31 cellular contexts compared by ENCODE assay signal in the genomic region with DNA sequence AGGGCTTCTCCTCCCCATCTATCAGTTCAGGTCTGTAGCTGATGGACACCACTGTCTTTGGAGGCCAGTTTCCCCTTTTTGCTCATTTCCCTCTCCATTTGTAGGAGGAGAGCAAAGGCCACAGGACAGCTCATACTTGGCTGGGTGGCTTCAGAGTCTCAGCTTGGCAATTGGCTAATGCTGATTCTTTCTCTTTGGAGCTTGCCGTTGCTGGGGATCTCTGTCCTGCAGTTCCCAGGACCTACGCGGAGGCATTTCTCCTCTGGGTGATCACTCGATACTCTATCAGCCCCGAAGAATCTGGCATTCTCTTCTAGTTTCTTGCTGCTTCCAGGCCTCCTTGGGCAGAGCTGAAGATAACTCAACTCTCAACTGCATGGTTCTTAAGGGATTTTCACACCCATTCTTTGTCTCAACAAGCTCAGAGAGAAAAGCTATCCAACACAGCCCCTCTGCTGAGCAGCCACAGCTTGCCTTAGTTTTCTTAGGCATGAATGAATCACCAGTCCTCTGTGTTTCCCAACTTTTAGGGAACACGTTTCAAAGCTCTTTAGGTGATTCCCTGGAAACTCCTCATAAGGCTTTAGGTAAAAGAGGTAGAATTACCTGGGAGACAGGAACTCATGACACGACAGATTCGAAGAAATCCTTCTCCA. TPM values are rescaled to one million over a fixed set of nuclear protein-coding genes. Genes with fewer than 3 reads are reported as not detected.
DNase-seq lines count a peak whose midpoint lies in the region; ATAC-seq, FAIRE-seq and TF ChIP-seq lines count a peak whose summit lies in the region.
"Had no signal": no experiment of that assay in that cellular context is flagged by ENCODE, and none has a peak within 500 bp of the region (broad histone marks: within the 10 kb centered on the region; RNA-seq: fewer than 3 reads in every experiment).

No MANE protein-coding gene starts in this region.

- TF ChIP-seq POLR2A in H1 (IDR thresholded peaks at IDR 0.05; ENCODE audit: control extremely low read depth in 1 of 2, low read depth in 2 of 2, low read length in 2 of 2) (no peak), GM12891 (IDR thresholded peaks at IDR 0.05; ENCODE audit: low read depth, low read length) (no peak)

- H3K27me3 ChIP-seq in H1 (replicated peaks in 1 of 4; ENCODE audit: control insufficient read depth in 3 of 4, extremely low read depth in 1 of 4, insufficient read depth in 3 of 4, low read length in 3 of 4) (no peaks in the 10 kb centered on the region), upper lobe of right lung (no peaks in the 10 kb centered on the region)
- H3K27me3 ChIP-seq: BE2C, neutrophil, spleen had no signal

- no peak overlapping the region for H3K9ac ChIP-seq in H1 (replicated peaks in 1 of 4; ENCODE audit: extremely low read depth in 1 of 4, low read depth in 3 of 4, low read length in 3 of 4)

- peaks cover 16% of the 10 kb centered on the region for H3K27me3 Mint-ChIP-seq in activated CD4-positive, alpha-beta T cell treated with anti-CD3 and anti-CD28 coated beads, Interleukin-2, amount 10 ng/mL, durations not matched to agents 24 days and 14 days
- H3K27me3 Mint-ChIP-seq: type B pancreatic cell had no signal

- 88% methylated on average over 8 of the region's 8 CpGs; no CpG with 5 or more reads in 1 of the 2 experiments for WGBS in H1 (ENCODE audit: extremely low coverage in 1 of 2, insufficient coverage in 1 of 2, insufficient read length in 1 of 2, insufficient replicate concordance in 2 of 2, low coverage in 1 of 2, low lambda C conversion rate in 2 of 2, missing lambda C conversion rate in 1 of 2), 2 experiments

- TF ChIP-seq RAD21 in H1 (IDR thresholded peaks at IDR 0.05 in 1 of 2, conservative IDR thresholded peaks at IDR 0.05 in 1 of 2; ENCODE audit: low read depth in 2 of 2, low read length in 2 of 2) = no peak

- H3K27ac Mint-ChIP-seq in activated CD4-positive, alpha-beta T cell treated with anti-CD3 and anti-CD28 coated beads, Interleukin-2, amount 10 ng/mL, durations not matched to agents 24 days and 14 days = no peak overlapping the region
- H3K27ac Mint-ChIP-seq: activated CD4-positive, alpha-beta memory T cell treated with anti-CD3 and anti-CD28 coated beads for 36 hours; IgD-negative memory B cell; stimulated activated naive CD8-positive, alpha-beta T cell treated with anti-CD3 and anti-CD28 coated beads, Interleukin-15, amount 100 ng/mL, for 72 hours; T-helper 2 cell treated with Interferon-gamma antibody and Interleukin-4, amounts not matched to agents 5 μg/mL and 100 μg/mL, for 36 hours; type B pancreatic cell; WTC11 had no signal

- H3K9me3 ChIP-seq in H1 (ENCODE audit: insufficient read depth in 2 of 2, low read depth in 1 of 2, low read length in 1 of 2) (no peaks in the 10 kb centered on the region), upper lobe of right lung (no peaks in the 10 kb centered on the region)
- H3K9me3 ChIP-seq: BE2C, neutrophil, spleen had no signal

- CTCF ChIA-PET in H1 (lab: Charles Lee; ENCODE audit: partially characterized antibody) = interaction anchor here (0.9 to 5.9 kb wide), 8 partner anchors 8 to 57 kb away, joined by 3 to 38 read pairs (median 4); no protein-coding TSS in a partner anchor

- H2AFZ ChIP-seq in H1 (ENCODE audit: low read length) = peak overlapping the region; percentile 17; the same call in 1 of the 2 replicates

- no peaks in the 10 kb centered on the region for H3K4me1 ChIP-seq in H1 (replicated peaks in 1 of 4; ENCODE audit: control insufficient read depth in 3 of 4, insufficient read depth in 4 of 4, low read length in 3 of 4)
- no peaks in the 10 kb centered on the region for H3K4me1 ChIP-seq in upper lobe of right lung
- H3K4me1 ChIP-seq: BE2C had no signal

- no peaks in the 10 kb centered on the region for H4K20me1 ChIP-seq in H1 (replicated peaks in 1 of 2; ENCODE audit: control insufficient read depth in 1 of 2, insufficient read depth in 2 of 2, low read length in 2 of 2)

- ATAC-seq in upper lobe of right lung (peak; percentile 89), GM21528 (IDR thresholded peaks at IDR 0.05; ENCODE audit: low FRiP score, unreplicated experiment) (no peak)
- ATAC-seq: stimulated activated naive CD8-positive, alpha-beta T cell treated with anti-CD3 and anti-CD28 coated beads, Interleukin-15, amount 100 ng/mL, for 72 hours had no signal

- no peaks in the 10 kb centered on the region for H3K36me3 Mint-ChIP-seq in activated CD4-positive, alpha-beta T cell treated with anti-CD3 and anti-CD28 coated beads, Interleukin-2, amount 10 ng/mL, durations not matched to agents 24 days and 14 days (ENCODE audit: low read depth)
- H3K36me3 Mint-ChIP-seq: activated CD4-positive, alpha-beta memory T cell treated with anti-CD3 and anti-CD28 coated beads for 36 hours; IgD-negative memory B cell; type B pancreatic cell; WTC11 had no signal

- no peak overlapping the region for H4K5ac ChIP-seq in H1 (ENCODE audit: insufficient read length, low read depth, low read length)

- no peak overlapping the region for H4K91ac ChIP-seq in H1 (replicated peaks; ENCODE audit: insufficient read length, low read length)

- H2BK120ac ChIP-seq in H1 (replicated peaks; ENCODE audit: low read depth, low read length) = no peak overlapping the region

- TF ChIP-seq CTCF in H1 (IDR thresholded peaks at IDR 0.05; ENCODE audit: control extremely low read depth in 1 of 3, insufficient read depth in 1 of 3, low read depth in 1 of 3, low read length in 3 of 3) (no peak), upper lobe of right lung (IDR thresholded peaks at IDR 0.05) (no peak)

- H3K14ac ChIP-seq in H1 (ENCODE audit: insufficient read length) = no peak overlapping the region

- H2BK15ac ChIP-seq in H1 (ENCODE audit: low read length) = no peak overlapping the region

- no peak overlapping the region for H2BK12ac ChIP-seq in H1 (ENCODE audit: low read depth, low read length)

- H3K4ac ChIP-seq in H1 (replicated peaks; ENCODE audit: insufficient read length, low read depth, low read length) = no peak overlapping the region

- peak; percentile 14 for DNase-seq in NOMO-1 treated with DMSO at 0.1 percent for 48 hours (lab: John Stamatoyannopoulos, UW; ENCODE audit: unreplicated experiment)
- DNase-seq in NOMO-1 treated with dmso at 0.1 percent for 144 hours (lab: John Stamatoyannopoulos, UW; ENCODE audit: unreplicated experiment) = no peak
- DNase-seq in H1 (ENCODE audit: low read depth in 1 of 2, low spot score in 2 of 2) = no peak
- DNase-seq in medulla oblongata (ENCODE audit: extremely low spot score) = peak; percentile 31
- no peak for DNase-seq in upper lobe of right lung
- no peak for DNase-seq in activated CD4-positive, alpha-beta T cell treated with anti-CD3 and anti-CD28 coated beads, Interleukin-2, amount 10 ng/mL, durations not matched to agents 24 days and 14 days
- DNase-seq in GM12891 (ENCODE audit: insufficient read length, low spot score) = no peak
- DNase-seq: activated CD4-positive, alpha-beta memory T cell treated with anti-CD3 and anti-CD28 coated beads for 36 hours; activated gamma-delta T cell treated with Interleukin-2 at 50 U/mL for 16 hours; amygdala; BE2C; EL; NCI-H1930; NCI-H446 treated with DMSO at 0.1 percent for 48 hours; spleen; stimulated activated CD4-positive, alpha-beta T cell treated with anti-CD3 and anti-CD28 coated beads, Interleukin-4, amount 100 ng/mL, for 24 hours; stimulated activated naive CD8-positive, alpha-beta T cell treated with anti-CD3 and anti-CD28 coated beads, Interleukin-15, amount 100 ng/mL, for 72 hours had no signal

- H3K4me3 ChIP-seq in H1 (ENCODE audit: extremely low read depth in 1 of 4, insufficient read depth in 2 of 4, low read depth in 3 of 4, low read length in 4 of 4) (no peak overlapping the region), upper lobe of right lung (no peak overlapping the region)
- H3K4me3 ChIP-seq: SK-N-MC, spleen had no signal

- TF ChIP-seq EP300 in H1 (IDR thresholded peaks at IDR 0.05; ENCODE audit: borderline replicate concordance in 1 of 2, low read depth in 2 of 2, low read length in 2 of 2) = no peak

- intact Hi-C loops in upper lobe of right lung (cut with DNase I) = no loop called here
- intact Hi-C loops in activated CD4-positive, alpha-beta T cell treated with anti-CD3 and anti-CD28 coated beads, Interleukin-2, amount 10 ng/mL, durations not matched to agents 24 days and 14 days (cut with micrococcal nuclease) = no loop called here

- H3K9me3 Mint-ChIP-seq in activated CD4-positive, alpha-beta T cell treated with anti-CD3 and anti-CD28 coated beads, Interleukin-2, amount 10 ng/mL, durations not matched to agents 24 days and 14 days = peaks cover 3% of the 10 kb centered on the region
- H3K9me3 Mint-ChIP-seq: activated CD4-positive, alpha-beta memory T cell treated with anti-CD3 and anti-CD28 coated beads for 36 hours; IgD-negative memory B cell; stimulated activated naive CD8-positive, alpha-beta T cell treated with anti-CD3 and anti-CD28 coated beads, Interleukin-15, amount 100 ng/mL, for 72 hours; T-helper 2 cell treated with Interferon-gamma antibody and Interleukin-4, amounts not matched to agents 5 μg/mL and 100 μg/mL, for 36 hours; type B pancreatic cell; WTC11 had no signal

- no peaks in the 10 kb centered on the region for H3K79me1 ChIP-seq in H1 (ENCODE audit: low read depth, low read length)

- POLR2A ChIA-PET in H1 (lab: Charles Lee; ENCODE audit: partially characterized antibody) = interaction anchor here (1.4 kb wide), 1 partner anchor 20 kb away, joined by 3 read pairs; no protein-coding TSS in a partner anchor

- H3K27ac ChIP-seq in H1 (ENCODE audit: low read depth, low read length) = no peak overlapping the region
- no peak overlapping the region for H3K27ac ChIP-seq in upper lobe of right lung
- H3K27ac ChIP-seq: 22Rv1, epithelial cell of prostate, HL-60, neutrophil, SK-N-MC, spleen had no signal

- no peak overlapping the region for H4K8ac ChIP-seq in H1 (ENCODE audit: extremely low read depth, insufficient read depth, low read length)

- H3K4me3 Mint-ChIP-seq in activated CD4-positive, alpha-beta T cell treated with anti-CD3 and anti-CD28 coated beads, Interleukin-2, amount 10 ng/mL, durations not matched to agents 24 days and 14 days = no peak overlapping the region
- H3K4me3 Mint-ChIP-seq: activated CD4-positive, alpha-beta memory T cell treated with anti-CD3 and anti-CD28 coated beads for 36 hours; IgD-negative memory B cell; stimulated activated naive CD8-positive, alpha-beta T cell treated with anti-CD3 and anti-CD28 coated beads, Interleukin-15, amount 100 ng/mL, for 72 hours; T-helper 2 cell treated with Interferon-gamma antibody and Interleukin-4, amounts not matched to agents 5 μg/mL and 100 μg/mL, for 36 hours; type B pancreatic cell; WTC11 had no signal

- H3K23me2 ChIP-seq in H1 (ENCODE audit: low read depth, low read length) = no peaks in the 10 kb centered on the region

- H3K4me2 ChIP-seq in H1 (ENCODE audit: insufficient read depth in 1 of 2, low read depth in 2 of 2, low read length in 2 of 2) = no peak overlapping the region

- H3K18ac ChIP-seq in H1 (ENCODE audit: extremely low read depth, low read length) = no peak overlapping the region

- H2BK5ac ChIP-seq in H1 (ENCODE audit: low read depth, low read length) = no peak overlapping the region

- no peaks in the 10 kb centered on the region for H3K4me1 Mint-ChIP-seq in activated CD4-positive, alpha-beta T cell treated with anti-CD3 and anti-CD28 coated beads, Interleukin-2, amount 10 ng/mL, durations not matched to agents 24 days and 14 days
- H3K4me1 Mint-ChIP-seq: IgD-negative memory B cell; stimulated activated naive CD8-positive, alpha-beta T cell treated with anti-CD3 and anti-CD28 coated beads, Interleukin-15, amount 100 ng/mL, for 72 hours; WTC11 had no signal

- no peak overlapping the region for H2AK5ac ChIP-seq in H1 (ENCODE audit: low read depth, low read length)

- H2BK20ac ChIP-seq in H1 (ENCODE audit: low read length) = no peak overlapping the region

- FAIRE-seq in H1 (lab: Jason Lieb, UNC) (no peak), GM12891 (lab: Jason Lieb, UNC) (no peak)
- FAIRE-seq: frontal cortex, RCC 7860 had no signal

- no peak overlapping the region for H3K56ac ChIP-seq in H1 (replicated peaks; ENCODE audit: insufficient read length, low read depth, low read length)

- H3K23ac ChIP-seq in H1 (ENCODE audit: insufficient read length) = no peak overlapping the region

- H3K36me3 ChIP-seq in H1 (ENCODE audit: control insufficient read depth in 2 of 4, insufficient read depth in 4 of 4, low read length in 3 of 4) (no peaks in the 10 kb centered on the region), upper lobe of right lung (no peaks in the 10 kb centered on the region)
- H3K36me3 ChIP-seq: BE2C, neutrophil, spleen had no signal

- no peaks in the 10 kb centered on the region for H3K79me2 ChIP-seq in H1 (ENCODE audit: control insufficient read depth in 1 of 2, insufficient read depth in 2 of 2, low read length in 2 of 2)

RNA-seq across cellular contexts. Expression of gene SSR1, which starts 19.2 kb away (rescaled TPM):
- total RNA-seq in H1 (2021; fragmentation: NEBNext Ultra II Directional; extraction: Animal tissue kit (Norgen Biotek cat#: 25700)) = 98.9 and 117 TPM in 2 replicates
- 15.4 and 26.6 TPM in 2 replicates for polyA plus RNA-seq in H1 (2011; rRNA removed)
- polyA plus RNA-seq in H1 (2011; cell fraction: cytosol; rRNA removed) = 48.6 TPM
- 55.6 TPM for polyA plus RNA-seq in H1 (2011; cell fraction: nucleus; rRNA removed)
- polyA plus RNA-seq in H1 (2012, experiment 1 of 2) = 51.3 to 84.4 TPM (median 64.6 TPM) in 4 replicates
- 7.7 TPM for polyA plus RNA-seq in H1 (2012, experiment 2 of 2)
- 89.8 TPM for polyA plus RNA-seq in H1 (2013, experiment 1 of 2)
- 112 TPM for polyA plus RNA-seq in H1 (2013, experiment 2 of 2)
- polyA minus RNA-seq in H1 (2011; rRNA and poly(A)+ RNA removed) = 65.9 and 78.5 TPM in 2 replicates
- 52.8 TPM for polyA minus RNA-seq in H1 (2011; cell fraction: cytosol; rRNA and poly(A)+ RNA removed)
- 25.5 TPM for polyA minus RNA-seq in H1 (2011; cell fraction: nucleus; rRNA and poly(A)+ RNA removed)
- total RNA-seq in upper lobe of right lung = 128 TPM
- 157 and 162 TPM in 2 replicates for total RNA-seq in activated CD4-positive, alpha-beta T cell treated with anti-CD3 and anti-CD28 coated beads, Interleukin-2, amount 10 ng/mL, durations not matched to agents 24 days and 14 days
- polyA plus RNA-seq in GM12891 (2012; ENCODE audit: low read depth, missing spikeins) = 89.3 TPM

RNA-seq across cellular contexts. Expression of gene CAGE1, which starts 57.3 kb away (rescaled TPM):
- total RNA-seq in H1 (2021; fragmentation: NEBNext Ultra II Directional; extraction: Animal tissue kit (Norgen Biotek cat#: 25700)) = 0.09 TPM in 1 of 2 replicates, not detected in the other
- polyA plus RNA-seq in H1 (2011; rRNA removed) = 0.02 TPM in 1 of 2 replicates, not detected in the other
- polyA plus RNA-seq in H1 (2011; cell fraction: cytosol; rRNA removed) = 0.01 TPM
- polyA plus RNA-seq in H1 (2011; cell fraction: nucleus; rRNA removed) = 0.14 TPM
- 0.07 TPM in 1 of 4 replicates, not detected in the others for polyA plus RNA-seq in H1 (2012, experiment 1 of 2)
- polyA plus RNA-seq in H1 (2012, experiment 2 of 2) = not detected
- polyA plus RNA-seq in H1 (2013, experiment 1 of 2) = not detected
- polyA plus RNA-seq in H1 (2013, experiment 2 of 2) = 0.07 TPM
- 0.05 and 0.16 TPM in 2 replicates for polyA minus RNA-seq in H1 (2011; rRNA and poly(A)+ RNA removed)
- polyA minus RNA-seq in H1 (2011; cell fraction: cytosol; rRNA and poly(A)+ RNA removed) = not detected
- 1.1 TPM for polyA minus RNA-seq in H1 (2011; cell fraction: nucleus; rRNA and poly(A)+ RNA removed)
- total RNA-seq in upper lobe of right lung = not detected
- 0.16 and 0.31 TPM in 2 replicates for total RNA-seq in activated CD4-positive, alpha-beta T cell treated with anti-CD3 and anti-CD28 coated beads, Interleukin-2, amount 10 ng/mL, durations not matched to agents 24 days and 14 days
- 0.05 TPM for polyA plus RNA-seq in GM12891 (2012; ENCODE audit: low read depth, missing spikeins)
- total RNA-seq: cardiac septum, frontal cortex, mucosa of gallbladder, spleen had no signal
- polyA plus RNA-seq: IgD-negative memory B cell, spleen had no signal

RNA-seq across cellular contexts. Expression of gene RIOK1, which starts 57.4 kb away (rescaled TPM):
- total RNA-seq in H1 (2021; fragmentation: NEBNext Ultra II Directional; extraction: Animal tissue kit (Norgen Biotek cat#: 25700)) = 26.2 and 26.9 TPM in 2 replicates
- 10.1 and 11.8 TPM in 2 replicates for polyA plus RNA-seq in H1 (2011; rRNA removed)
- polyA plus RNA-seq in H1 (2011; cell fraction: cytosol; rRNA removed) = 12.8 TPM
- polyA plus RNA-seq in H1 (2011; cell fraction: nucleus; rRNA removed) = 32.5 TPM
- 16.2 to 24.5 TPM (median 19.4 TPM) in 4 replicates for polyA plus RNA-seq in H1 (2012, experiment 1 of 2)
- polyA plus RNA-seq in H1 (2012, experiment 2 of 2) = 2.2 TPM
- 29.6 TPM for polyA plus RNA-seq in H1 (2013, experiment 1 of 2)
- 28.1 TPM for polyA plus RNA-seq in H1 (2013, experiment 2 of 2)
- 10.2 and 12.8 TPM in 2 replicates for polyA minus RNA-seq in H1 (2011; rRNA and poly(A)+ RNA removed)
- 9.4 TPM for polyA minus RNA-seq in H1 (2011; cell fraction: cytosol; rRNA and poly(A)+ RNA removed)
- 33.3 TPM for polyA minus RNA-seq in H1 (2011; cell fraction: nucleus; rRNA and poly(A)+ RNA removed)
- total RNA-seq in upper lobe of right lung = 18.4 TPM
- 56.7 and 62.1 TPM in 2 replicates for total RNA-seq in activated CD4-positive, alpha-beta T cell treated with anti-CD3 and anti-CD28 coated beads, Interleukin-2, amount 10 ng/mL, durations not matched to agents 24 days and 14 days
- polyA plus RNA-seq in GM12891 (2012; ENCODE audit: low read depth, missing spikeins) = 18.1 TPM

Comparison
In these comparisons a context has a peak if more than half of its experiments do, and no peak if none do; other contexts are left out.
1. DNase-seq: peak in NOMO-1 treated with DMSO at 0.1 percent for 48 hours (single experiment) and medulla oblongata (single experiment); none in NOMO-1 treated with dmso at 0.1 percent for 144 hours (single experiment), H1 (0 of 2), upper lobe of right lung (single experiment), activated CD4-positive, alpha-beta T cell treated with anti-CD3 and anti-CD28 coated beads, Interleukin-2, amount 10 ng/mL, durations not matched to agents 24 days and 14 days (single experiment) and GM12891 (single experiment).